In genomic region chr16:88119881-88120280, GRCh38 we compare ENCODE assay signal across 18 cellular contexts.
DNase-seq lines count a peak whose midpoint lies in the region; ATAC-seq and TF ChIP-seq lines count a peak whose summit lies in the region.
"Had no signal": no experiment of that assay in that cellular context is flagged by ENCODE, and none has a peak within 500 bp of the region (broad histone marks: within the 10 kb centered on the region; RNA-seq: fewer than 3 reads in every experiment).

No MANE protein-coding gene starts in this region.

- no peaks in the 10 kb centered on the region for H3K79me1 ChIP-seq in mesenchymal stem cell (replicated peaks; ENCODE audit: low read length, poor library complexity, severe bottlenecking)

- H4K91ac ChIP-seq in mesenchymal stem cell (ENCODE audit: low read length) = peak overlapping the region; percentile 61

- H3K9me3 ChIP-seq in left ventricle myocardium inferior (replicated peaks) (no peaks in the 10 kb centered on the region), right atrium auricular region (no peaks in the 10 kb centered on the region), PC-9 (ENCODE audit: insufficient read depth, low read depth) (no peaks in the 10 kb centered on the region), mesenchymal stem cell (ENCODE audit: control insufficient read depth, low read length) (no peaks in the 10 kb centered on the region), MM.1S (replicated peaks; ENCODE audit: insufficient read depth, low read length) (no peaks in the 10 kb centered on the region)
- H3K9me3 ChIP-seq: Peyer's patch had no signal

- DNase-seq in left ventricle myocardium inferior = no peak
- DNase-seq in right atrium auricular region (ENCODE audit: low spot score) = no peak
- no peak for DNase-seq in PC-9
- DNase-seq in mesenchymal stem cell = no peak
- no peak for DNase-seq in MM.1S
- DNase-seq: CD4-positive, CD25-positive, alpha-beta regulatory T cell; DMS79; KG1; NCI-H1048; NCI-H1436 treated with DMSO at 0.1 percent for 48 hours; NCI-H2029 treated with DMSO at 0.1 percent for 48 hours; NCI-H510A treated with DMSO at 0.1 percent for 48 hours; Peyer's patch; SHP77 had no signal

- H3K27me3 ChIP-seq in left ventricle myocardium inferior (ENCODE audit: low read depth) (peaks cover 15% of the 10 kb centered on the region), right atrium auricular region (no peaks in the 10 kb centered on the region), PC-9 (ENCODE audit: insufficient read depth, low read depth) (no peaks in the 10 kb centered on the region), mesenchymal stem cell (ENCODE audit: control insufficient read depth in 1 of 2, insufficient read depth in 1 of 2, low read length in 2 of 2) (peaks cover 0 to 9% of the 10 kb centered on the region in 2 experiments), MM.1S (replicated peaks; ENCODE audit: insufficient read depth, low read length) (peaks cover 6% of the 10 kb centered on the region)
- H3K27me3 ChIP-seq: Peyer's patch had no signal

- no TSS peak for BruUV-seq in PC-9 (replicated peaks; lab: Mats Ljungman, UMichigan)

- WGBS in mesenchymal stem cell = 82% methylated on average over 17 of the region's 17 CpGs

- H3K9ac ChIP-seq in mesenchymal stem cell (ENCODE audit: low read length) (no peak overlapping the region), MM.1S (ENCODE audit: low read length) (no peak overlapping the region)

- H4K20me1 ChIP-seq in PC-9 (ENCODE audit: insufficient read depth) = no peaks in the 10 kb centered on the region
- no peaks in the 10 kb centered on the region for H4K20me1 ChIP-seq in MM.1S (ENCODE audit: insufficient read depth, low read length)

- no peaks in the 10 kb centered on the region for H3K36me3 ChIP-seq in left ventricle myocardium inferior
- no peaks in the 10 kb centered on the region for H3K36me3 ChIP-seq in right atrium auricular region
- H3K36me3 ChIP-seq in PC-9 (ENCODE audit: low read depth) = no peaks in the 10 kb centered on the region
- H3K36me3 ChIP-seq in mesenchymal stem cell (ENCODE audit: control insufficient read depth in 1 of 2, insufficient read depth in 2 of 2, low read depth in 1 of 2, low read length in 2 of 2) = no peaks in the 10 kb centered on the region
- H3K36me3 ChIP-seq in MM.1S (replicated peaks; ENCODE audit: insufficient read depth, low read length) = no peaks in the 10 kb centered on the region
- H3K36me3 ChIP-seq: Peyer's patch had no signal

- TF ChIP-seq CTCF in left ventricle myocardium inferior (IDR thresholded peaks at IDR 0.05; ENCODE audit: borderline replicate concordance) (no peak), right atrium auricular region (IDR thresholded peaks at IDR 0.05) (no peak), PC-9 (conservative IDR thresholded peaks at IDR 0.05) (no peak), MM.1S (IDR thresholded peaks at IDR 0.05; ENCODE audit: low read length) (no peak)

- CTCF ChIA-PET in PC-9 (lab: Charles Lee) = no interaction called here

- H3K79me2 ChIP-seq in PC-9 (ENCODE audit: low read depth) (no peaks in the 10 kb centered on the region), MM.1S (ENCODE audit: low read length) (no peaks in the 10 kb centered on the region)

- H2AFZ ChIP-seq in PC-9 (no peak overlapping the region), mesenchymal stem cell (ENCODE audit: low read depth, low read length) (no peak overlapping the region), MM.1S (ENCODE audit: low read length) (no peak overlapping the region)

- H3K14ac ChIP-seq in mesenchymal stem cell (ENCODE audit: low read length in 2 of 2) = no peak overlapping the region

- H4K8ac ChIP-seq in mesenchymal stem cell (ENCODE audit: low read length) = no peak overlapping the region

- peak overlapping the region; percentile 7 to 84 for H2BK12ac ChIP-seq in mesenchymal stem cell (ENCODE audit: low read length in 2 of 2)

- POLR2A ChIA-PET in PC-9 (lab: Charles Lee; ENCODE audit: unreplicated experiment) = no interaction called here

- peak overlapping the region; percentile 73 for H2BK120ac ChIP-seq in mesenchymal stem cell (ENCODE audit: low read depth, low read length)

- H3K23ac ChIP-seq in mesenchymal stem cell (ENCODE audit: low read length in 2 of 2) = no peak overlapping the region

- H3K9me2 ChIP-seq in PC-9 (ENCODE audit: insufficient read depth) = no peaks in the 10 kb centered on the region
- no peaks in the 10 kb centered on the region for H3K9me2 ChIP-seq in MM.1S (replicated peaks; ENCODE audit: insufficient read depth, low read length)

- H3K18ac ChIP-seq in mesenchymal stem cell (ENCODE audit: low read depth in 1 of 2, low read length in 2 of 2) = peak overlapping the region; percentile 43 to 66

- intact Hi-C loops in left ventricle myocardium inferior (cut with micrococcal nuclease) = no loop called here
- intact Hi-C loops in PC-9 (cut with micrococcal nuclease; ENCODE audit: unreplicated experiment) = no loop called here

- no peak for ATAC-seq in GM18511 (IDR thresholded peaks at IDR 0.05; ENCODE audit: unreplicated experiment)
- no peak for ATAC-seq in GM21825 (IDR thresholded peaks at IDR 0.05; ENCODE audit: unreplicated experiment)
- no peak for ATAC-seq in GM21526 (IDR thresholded peaks at IDR 0.05; ENCODE audit: low FRiP score, unreplicated experiment)
- ATAC-seq: HCT116 had no signal

- no peak overlapping the region for H3K4ac ChIP-seq in mesenchymal stem cell (ENCODE audit: low read depth in 1 of 2, low read length in 2 of 2)

- no peaks in the 10 kb centered on the region for H3K4me1 ChIP-seq in left ventricle myocardium inferior
- H3K4me1 ChIP-seq in right atrium auricular region = no peaks in the 10 kb centered on the region
- H3K4me1 ChIP-seq in PC-9 (replicated peaks; ENCODE audit: insufficient read depth) = peaks cover 28% of the 10 kb centered on the region
- peaks cover 28% of the 10 kb centered on the region for H3K4me1 ChIP-seq in mesenchymal stem cell (ENCODE audit: control insufficient read depth, insufficient read depth, low read depth, low read length)
- no peaks in the 10 kb centered on the region for H3K4me1 ChIP-seq in MM.1S (ENCODE audit: low read length)
- H3K4me1 ChIP-seq: Peyer's patch had no signal

- no peak overlapping the region for H2BK5ac ChIP-seq in mesenchymal stem cell (ENCODE audit: low read depth, low read length, poor library complexity, severe bottlenecking)

- H3K4me2 ChIP-seq in PC-9 = peak overlapping the region; percentile 86
- H3K4me2 ChIP-seq in mesenchymal stem cell (ENCODE audit: low read length, poor library complexity, severe bottlenecking) = no peak overlapping the region
- no peak overlapping the region for H3K4me2 ChIP-seq in MM.1S (ENCODE audit: low read depth, low read length)

- peaks cover 22% of the 10 kb centered on the region for H3F3A ChIP-seq in PC-9 (ENCODE audit: insufficient read depth, low read depth)
- H3F3A ChIP-seq in MM.1S (ENCODE audit: insufficient read depth, low read length) = no peaks in the 10 kb centered on the region

- no peak overlapping the region for H3K4me3 ChIP-seq in left ventricle myocardium inferior
- no peak overlapping the region for H3K4me3 ChIP-seq in right atrium auricular region
- H3K4me3 ChIP-seq in PC-9 = peak overlapping the region; percentile 42; the same call in 1 of the 2 replicates
- H3K4me3 ChIP-seq in mesenchymal stem cell (ENCODE audit: insufficient read depth in 1 of 2, low read depth in 1 of 2, low read length in 2 of 2) = no peak overlapping the region
- no peak overlapping the region for H3K4me3 ChIP-seq in MM.1S (ENCODE audit: low read length)
- H3K4me3 ChIP-seq: Peyer's patch had no signal

- H2BK15ac ChIP-seq in mesenchymal stem cell (ENCODE audit: low read depth, poor library complexity, severe bottlenecking) = peak overlapping the region; percentile 83

- H2AK5ac ChIP-seq in mesenchymal stem cell (ENCODE audit: low read length, severe bottlenecking) = no peak overlapping the region

- H3K27ac ChIP-seq in left ventricle myocardium inferior (replicated peaks) (peak overlapping the region; percentile 55), right atrium auricular region (peak overlapping the region in 1 of 2 donors; percentile 75), PC-9 (peak overlapping the region; percentile 88), mesenchymal stem cell (ENCODE audit: low read length, poor library complexity, severe bottlenecking) (no peak overlapping the region), MM.1S (ENCODE audit: low read length) (no peak overlapping the region)

Comparison
In these comparisons a context has a peak if more than half of its experiments do, and no peak if none do; other contexts are left out.
1. H3K27ac ChIP-seq: peak in left ventricle myocardium inferior (single experiment) and PC-9 (single experiment); none in mesenchymal stem cell (single experiment) and MM.1S (single experiment).